ENCODE assay signal across 8 cellular contexts in genomic region chr20:2840138-2840966, GRCh38. TPM values are rescaled to one million over a fixed set of nuclear protein-coding genes. Genes with fewer than 3 reads are reported as not detected.
DNase-seq lines count a peak whose midpoint lies in the region; ATAC-seq, FAIRE-seq and TF ChIP-seq lines count a peak whose summit lies in the region.

Gene PCED1A, minus strand, starts transcription at chr20:2840655. Its CDS starts 743 bp downstream, at chr20:2839912.
Gene VPS16, plus strand, starts transcription at chr20:2840745. Its CDS starts 30 bp downstream, at chr20:2840775.

- no peak for FAIRE-seq in kidney (lab: Jason Lieb, UNC)

- DNase-seq in ACHN (peak; percentile 75), NCI-H345 treated with DMSO at 0.1 percent for 48 hours (lab: John Stamatoyannopoulos, UW; ENCODE audit: unreplicated experiment) (peak; percentile 85), kidney (peak; percentile 97)
- DNase-seq in activated CD4-positive, CD25-positive, alpha-beta regulatory T cell treated with anti-CD3 and anti-CD28 coated beads, Interleukin-2, amount 50 U/mL, for 16 hours (ENCODE audit: low read depth, low spot score): peak; percentile 79
- peak; percentile 82 to 83 for DNase-seq in central memory CD8-positive, alpha-beta T cell (ENCODE audit: low spot score in 2 of 2)
- peak; percentile 93 for DNase-seq in stimulated activated CD4-positive, alpha-beta T cell treated with anti-CD3 and anti-CD28 coated beads, Interleukin-15, amount 100 ng/mL, for 24 hours

- H3K27ac ChIP-seq in kidney (ENCODE audit: low read depth in 2 of 2, low read length in 2 of 2): peak within 1 kb of the TSS; percentile 73 to 86

- H3K4me1 Mint-ChIP-seq in central memory CD8-positive, alpha-beta T cell: peaks cover 29% of the 10 kb centered on the region

- ATAC-seq in GM18867 (IDR thresholded peaks at IDR 0.05; ENCODE audit: unreplicated experiment): peak; percentile 95
- ATAC-seq in HG03097 (IDR thresholded peaks at IDR 0.05; ENCODE audit: low FRiP score, unreplicated experiment): peak; percentile 84
- peak; percentile 100 for ATAC-seq in central memory CD8-positive, alpha-beta T cell (replicated peaks; ENCODE audit: extremely low read depth, poor library complexity, severe bottlenecking)

- no peak for TF ChIP-seq CTCF in kidney (IDR thresholded peaks at IDR 0.05; ENCODE audit: borderline replicate concordance, extremely low read depth, insufficient read depth)

- peaks cover 0 to 2% of the 10 kb centered on the region in 2 donors for H3K36me3 ChIP-seq in kidney (ENCODE audit: control insufficient read depth in 1 of 2, insufficient read depth in 2 of 2, low read length in 2 of 2)

- peak within 1 kb of the TSS; percentile 83 for H3K4me3 Mint-ChIP-seq in central memory CD8-positive, alpha-beta T cell

- H3K9me3 Mint-ChIP-seq in central memory CD8-positive, alpha-beta T cell: no peaks in the 10 kb centered on the region

- H3K9me3 ChIP-seq in kidney (ENCODE audit: control insufficient read depth in 1 of 2, low read length in 2 of 2): no peaks in the 10 kb centered on the region

- peak within 1 kb of the TSS; percentile 81 to 84 for H3K4me3 ChIP-seq in kidney (ENCODE audit: low read length in 2 of 2)

- intact Hi-C loops in kidney (cut with DNase I): no loop called here

- H3K27me3 Mint-ChIP-seq in central memory CD8-positive, alpha-beta T cell: no peaks in the 10 kb centered on the region

- peak within 1 kb of the TSS; percentile 54 to 78 for H3K9ac ChIP-seq in kidney (ENCODE audit: low read length in 2 of 2)

- H3K36me3 Mint-ChIP-seq in central memory CD8-positive, alpha-beta T cell (ENCODE audit: insufficient read depth): peaks cover 13% of the 10 kb centered on the region

- H3K27ac Mint-ChIP-seq in central memory CD8-positive, alpha-beta T cell (ENCODE audit: low read depth): peak within 1 kb of the TSS; percentile 77

- peaks cover 0 to 9% of the 10 kb centered on the region in 2 donors for H3K4me1 ChIP-seq in kidney (ENCODE audit: control insufficient read depth in 1 of 2, insufficient read depth in 1 of 2, low read depth in 1 of 2, low read length in 2 of 2)

- in situ Hi-C loops in ACHN (cut with HindIII; ENCODE audit: low pct_ligation_motif_present, low pct_unique_long_range_greater_than_20kb, low sequenced_read_pairs): no loop called here

RNA-seq across cellular contexts. Expression of gene PCED1A, which starts in this region (rescaled TPM):
- total RNA-seq in kidney: 47.7 TPM
- 43.6 TPM for polyA plus RNA-seq in kidney (ENCODE audit: insufficient read depth, low read depth, low replicate concordance)

RNA-seq across cellular contexts. Expression of gene VPS16, which starts in this region (rescaled TPM):
- total RNA-seq in kidney: 38.6 TPM
- 38.8 TPM for polyA plus RNA-seq in kidney (ENCODE audit: insufficient read depth, low read depth, low replicate concordance)

Comparison
In these comparisons a context has a peak if more than half of its experiments do, and no peak if none do; other contexts are left out.
1. Peak in every context shown above with its lines: DNase-seq, ATAC-seq, H3K4me3 ChIP-seq and H3K27ac ChIP-seq.